23 cellular contexts compared by ENCODE assay signal in the genomic region with DNA sequence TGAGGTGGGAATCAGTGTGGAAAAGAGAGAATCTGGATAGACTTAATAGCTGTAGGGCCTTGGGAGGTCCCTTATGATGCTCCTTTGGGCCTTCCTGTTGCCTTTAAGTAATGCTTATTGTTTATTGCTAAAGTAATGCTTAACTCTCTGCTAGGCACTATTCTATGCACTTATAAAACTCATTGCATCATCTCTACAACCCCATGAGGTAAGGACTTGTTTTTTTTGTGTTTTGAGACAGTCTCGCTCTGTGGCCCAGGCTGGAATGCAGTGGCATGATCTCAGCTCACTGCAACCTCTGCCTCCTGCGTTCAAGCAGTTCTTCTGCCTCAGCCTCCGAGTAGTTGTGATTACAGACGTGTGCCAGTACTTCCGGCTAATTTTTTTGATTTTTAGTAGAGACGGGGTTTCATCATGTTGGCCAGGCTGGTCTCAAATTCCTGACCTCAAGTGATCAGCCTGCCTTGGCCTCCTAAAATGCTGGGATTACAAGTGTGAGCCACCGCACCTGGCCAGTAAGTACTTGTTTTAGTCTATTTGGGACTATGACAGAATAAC. TPM values are rescaled to one million over a fixed set of nuclear protein-coding genes. Genes with fewer than 3 reads are reported as not detected.
"Had no signal": no experiment of that assay in that cellular context is flagged by ENCODE, and none has a peak within 500 bp of the region (broad histone marks: within the 10 kb centered on the region; RNA-seq: fewer than 3 reads in every experiment).

No MANE protein-coding gene starts in this region.

- H3K27me3 ChIP-seq: breast epithelium, heart right ventricle, SJSA1, upper lobe of left lung had no signal

- H3K9me3 Mint-ChIP-seq: central memory CD8-positive, alpha-beta T cell; stimulated activated memory B cell treated with anti-CD40 and anti-IgM and Interleukin-4, amounts not matched to agents 10 μg/mL and 1 μg/mL and 100 μg/mL, for 72 hours had no signal

- H3K27ac Mint-ChIP-seq: stimulated activated memory B cell treated with anti-CD40 and anti-IgM and Interleukin-4, amounts not matched to agents 10 μg/mL and 1 μg/mL and 100 μg/mL, for 72 hours had no signal

- DNase-seq: activated gamma-delta T cell treated with Interleukin-2 at 50 U/mL for 16 hours; foreskin fibroblast; heart right ventricle; islet precursor cell; left cardiac atrium; mesenchymal stem cell; nucleus accumbens; stimulated activated CD4-positive, alpha-beta T cell treated with anti-CD3 and anti-CD28 coated beads, Interleukin-15, amount 100 ng/mL, for 24 hours; T-helper 9 cell; upper lobe of left lung had no signal

- H3K4me3 ChIP-seq: breast epithelium, coronary artery, heart right ventricle, SJSA1, smooth muscle cell, thoracic aorta, upper lobe of left lung had no signal

- H3K9me3 ChIP-seq: breast epithelium, heart right ventricle, SJSA1, thoracic aorta, upper lobe of left lung had no signal

- H3K4me1 ChIP-seq: breast epithelium, SJSA1, upper lobe of left lung had no signal

- H3K4me3 Mint-ChIP-seq: central memory CD8-positive, alpha-beta T cell; stimulated activated memory B cell treated with anti-CD40 and anti-IgM and Interleukin-4, amounts not matched to agents 10 μg/mL and 1 μg/mL and 100 μg/mL, for 72 hours had no signal

- H3K27ac ChIP-seq: breast epithelium, coronary artery, epithelial cell of prostate, heart right ventricle, SJSA1, thoracic aorta, upper lobe of left lung had no signal

- H3K4me2 ChIP-seq: smooth muscle cell had no signal

- H3K36me3 ChIP-seq: breast epithelium had no signal

- H3K27me3 Mint-ChIP-seq: central memory CD8-positive, alpha-beta T cell; stimulated activated memory B cell treated with anti-CD40 and anti-IgM and Interleukin-4, amounts not matched to agents 10 μg/mL and 1 μg/mL and 100 μg/mL, for 72 hours had no signal

- H3K4me1 Mint-ChIP-seq: stimulated activated memory B cell treated with anti-CD40 and anti-IgM and Interleukin-4, amounts not matched to agents 10 μg/mL and 1 μg/mL and 100 μg/mL, for 72 hours had no signal

- ATAC-seq: heart right ventricle; left cardiac atrium; sciatic nerve; stimulated activated memory B cell treated with anti-CD40 and anti-IgM and Interleukin-4, amounts not matched to agents 10 μg/mL and 1 μg/mL and 100 μg/mL, for 72 hours had no signal

RNA-seq across cellular contexts. Expression of a gene that starts 25.6 kb away (rescaled TPM):
- total RNA-seq: breast epithelium; heart right ventricle; left cardiac atrium; lower leg skin; myocyte; SJSA1; smooth muscle cell; T-helper 1 cell treated with Interleukin-12 subunit alpha and Interleukin-12 subunit beta and Interleukin-4 antibody, amounts not matched to agents 30 ng/mL and 1 ng/mL, for 36 hours; thoracic aorta; upper lobe of left lung had no signal
- polyA plus RNA-seq: smooth muscle cell had no signal

RNA-seq across cellular contexts. Expression of a gene that starts 51.2 kb away (rescaled TPM):
- total RNA-seq: myocyte had no signal
- polyA plus RNA-seq: heart right ventricle, neural cell had no signal
